In the genomic region with DNA sequence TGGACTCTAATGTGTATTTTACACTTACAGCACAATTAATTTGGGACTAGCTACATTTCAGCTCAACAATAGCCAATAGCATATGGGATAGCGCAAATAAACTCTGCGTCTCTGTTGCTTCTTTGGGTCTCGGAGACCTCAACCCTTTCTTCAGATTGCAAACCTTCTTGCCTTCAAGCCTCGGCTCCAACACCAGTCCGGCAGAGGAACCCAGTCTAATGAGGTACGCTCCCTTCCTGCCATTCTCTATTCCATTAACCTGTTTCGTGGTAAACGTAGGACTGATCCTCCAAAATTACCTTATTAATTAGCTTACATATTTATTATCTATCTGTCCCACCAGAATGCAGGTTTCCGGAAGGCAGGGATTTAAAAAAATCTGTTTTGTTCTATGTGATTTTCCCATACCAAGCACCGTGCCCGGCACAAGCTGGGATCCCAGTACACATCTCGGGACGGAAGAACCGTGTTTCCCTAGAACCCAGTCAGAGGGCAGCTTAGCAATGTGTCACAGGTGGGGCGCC, we compare ENCODE assay signal across 9 cellular contexts. TPM values are rescaled to one million over a fixed set of nuclear protein-coding genes. Genes with fewer than 3 reads are reported as not detected.
A peak's percentile ranks its signal among the peaks of the same experiment; 100 is the strongest.
DNase-seq lines count a peak whose midpoint lies in the region; FAIRE-seq and TF ChIP-seq lines count a peak whose summit lies in the region.
"Had no signal": no experiment of that assay in that cellular context is flagged by ENCODE, and none has a peak within 500 bp of the region (broad histone marks: within the 10 kb centered on the region; RNA-seq: fewer than 3 reads in every experiment).

No MANE protein-coding gene starts in this region.

- WGBS in H1 (ENCODE audit: extremely low coverage in 1 of 2, insufficient coverage in 1 of 2, insufficient read length in 1 of 2, insufficient replicate concordance in 2 of 2, low coverage in 1 of 2, low lambda C conversion rate in 2 of 2, missing lambda C conversion rate in 1 of 2), 2 experiments: 23% methylated on average over 15 of the region's 15 CpGs; no CpG with 5 or more reads in 1 of the 2 experiments

- DNase-seq in MG63 (no peak), H1 (ENCODE audit: low read depth in 1 of 2, low spot score in 2 of 2) (no peak), epidermal melanocyte (ENCODE audit: insufficient read length, low spot score) (no peak), activated gamma-delta T cell (lab: John Stamatoyannopoulos, UW) (no peak), mesenteric fat pad (ENCODE audit: low spot score) (no peak)
- DNase-seq in NK-92 treated with Interleukin-12 subunit alpha and Interleukin-12 subunit beta, amount 100 ng/mL, for 24 hours (lab: John Stamatoyannopoulos, UW): no peak
- DNase-seq: stimulated activated naive CD4-positive, alpha-beta T cell treated with Interleukin-2 at 50 U/mL for 16 hours had no signal

- no peak overlapping the region for H3K56ac ChIP-seq in H1 (replicated peaks; ENCODE audit: insufficient read length, low read depth, low read length)

- TF ChIP-seq EP300 in H1 (IDR thresholded peaks at IDR 0.05; ENCODE audit: borderline replicate concordance in 1 of 2, low read depth in 2 of 2, low read length in 2 of 2): no peak

- H3K27me3 Mint-ChIP-seq in nephron (ENCODE audit: low read depth): peaks cover 18% of the 10 kb centered on the region

- peaks cover 13% of the 10 kb centered on the region for H3K36me3 Mint-ChIP-seq in nephron (ENCODE audit: low read depth)

- peaks cover 35% of the 10 kb centered on the region for H3K4me1 ChIP-seq in BLaER1
- H3K4me1 ChIP-seq in H1 (replicated peaks in 1 of 4; ENCODE audit: control insufficient read depth in 3 of 4, insufficient read depth in 4 of 4, low read length in 3 of 4): peaks cover 0 to 2% (median 0%) of the 10 kb centered on the region in 4 experiments; a peak in 1 of 7 replicates

- peak overlapping the region; percentile 89 to 97 (median 92) for H3K4me3 Mint-ChIP-seq in nephron

- H3K23me2 ChIP-seq in H1 (ENCODE audit: low read depth, low read length): peaks cover 15% of the 10 kb centered on the region

- H2AFZ ChIP-seq in H1 (ENCODE audit: low read length): peak overlapping the region; percentile 70; the same call in 1 of the 2 replicates

- no peaks in the 10 kb centered on the region for H3K9me3 Mint-ChIP-seq in nephron

- CTCF ChIA-PET in H1 (lab: Charles Lee; ENCODE audit: partially characterized antibody): interaction anchor here (0.6 to 2.7 kb wide), 21 partner anchors 10 to 171 kb away, joined by 3 to 12 read pairs (median 3); no protein-coding TSS in a partner anchor

- peak; percentile 28 for FAIRE-seq in H1 (lab: Jason Lieb, UNC)

- peaks cover 6 to 47% of the 10 kb centered on the region in 2 experiments for H3K79me2 ChIP-seq in H1 (ENCODE audit: control insufficient read depth in 1 of 2, insufficient read depth in 2 of 2, low read length in 2 of 2)

- H3K4me1 Mint-ChIP-seq in nephron: peaks cover 40% of the 10 kb centered on the region

- H3K27me3 ChIP-seq in BLaER1: peaks cover 44% of the 10 kb centered on the region
- H3K27me3 ChIP-seq in MG63: no peaks in the 10 kb centered on the region
- H3K27me3 ChIP-seq in H1 (replicated peaks in 1 of 4; ENCODE audit: control insufficient read depth in 3 of 4, extremely low read depth in 1 of 4, insufficient read depth in 3 of 4, low read length in 3 of 4): no peaks in the 10 kb centered on the region; a peak in 1 of 7 replicates

- H3K4me3 ChIP-seq in BLaER1 (peak overlapping the region; percentile 63), MG63 (peak overlapping the region; percentile 82), H1 (ENCODE audit: extremely low read depth in 1 of 4, insufficient read depth in 2 of 4, low read depth in 3 of 4, low read length in 4 of 4) (peak overlapping the region; percentile 65 to 83 (median 76))

- POLR2A ChIA-PET in H1 (lab: Charles Lee; ENCODE audit: partially characterized antibody): interaction anchor here (0.8 to 2.9 kb wide), 14 partner anchors 11 to 159 kb away, joined by 3 to 18 read pairs (median 4); no protein-coding TSS in a partner anchor

- peak overlapping the region; percentile 73; the same call in 1 of the 2 replicates for H2BK5ac ChIP-seq in H1 (ENCODE audit: low read depth, low read length)

- H3K9ac ChIP-seq in BLaER1: no peak overlapping the region
- peak overlapping the region in 2 of 4 experiments; percentile 72; a peak in 3 of 7 replicates for H3K9ac ChIP-seq in H1 (replicated peaks in 1 of 4; ENCODE audit: extremely low read depth in 1 of 4, low read depth in 3 of 4, low read length in 3 of 4)

- H2BK120ac ChIP-seq in H1 (replicated peaks; ENCODE audit: low read depth, low read length): peak overlapping the region; percentile 38

- H4K8ac ChIP-seq in H1 (ENCODE audit: extremely low read depth, insufficient read depth, low read length): no peak overlapping the region; the same call in 1 of the 2 replicates

- peak overlapping the region; percentile 83 for H4K5ac ChIP-seq in H1 (ENCODE audit: insufficient read length, low read depth, low read length)

- no peak overlapping the region for H2AK5ac ChIP-seq in H1 (ENCODE audit: low read depth, low read length)

- H3K79me1 ChIP-seq in H1 (ENCODE audit: low read depth, low read length): peaks cover 2% of the 10 kb centered on the region; the same call in 1 of the 2 replicates

- H3K14ac ChIP-seq in H1 (ENCODE audit: insufficient read length): no peak overlapping the region

- H3K4ac ChIP-seq in H1 (replicated peaks; ENCODE audit: insufficient read length, low read depth, low read length): no peak overlapping the region

- no peak overlapping the region for H2BK15ac ChIP-seq in H1 (ENCODE audit: low read length)

- H2BK20ac ChIP-seq in H1 (ENCODE audit: low read length): no peak overlapping the region

- H3K9me3 ChIP-seq in BLaER1 (peaks cover 14% of the 10 kb centered on the region), MG63 (no peaks in the 10 kb centered on the region), H1 (ENCODE audit: insufficient read depth in 2 of 2, low read depth in 1 of 2, low read length in 1 of 2) (no peaks in the 10 kb centered on the region)

- peak overlapping the region; percentile 30 to 92 (median 81) for H3K27ac Mint-ChIP-seq in nephron

- peak overlapping the region; percentile 81; the same call in 1 of the 2 replicates for H3K18ac ChIP-seq in H1 (ENCODE audit: extremely low read depth, low read length)

- H4K20me1 ChIP-seq in BLaER1 (peaks cover 15% of the 10 kb centered on the region), H1 (replicated peaks in 1 of 2; ENCODE audit: control insufficient read depth in 1 of 2, insufficient read depth in 2 of 2, low read length in 2 of 2) (peaks cover 5 to 7% of the 10 kb centered on the region in 2 experiments)

- H4K91ac ChIP-seq in H1 (replicated peaks; ENCODE audit: insufficient read length, low read length): peak overlapping the region; percentile 41

- no peaks in the 10 kb centered on the region for H3K36me3 ChIP-seq in BLaER1
- H3K36me3 ChIP-seq in MG63: peaks cover 27% of the 10 kb centered on the region
- peaks cover 0 to 8% (median 0%) of the 10 kb centered on the region in 4 experiments; a peak in 2 of 8 replicates for H3K36me3 ChIP-seq in H1 (ENCODE audit: control insufficient read depth in 2 of 4, insufficient read depth in 4 of 4, low read length in 3 of 4)

- TF ChIP-seq CTCF in H1 (IDR thresholded peaks at IDR 0.05; ENCODE audit: control extremely low read depth in 1 of 3, insufficient read depth in 1 of 3, low read depth in 1 of 3, low read length in 3 of 3) (no peak), nephron (IDR thresholded peaks at IDR 0.05; ENCODE audit: unreplicated experiment in 3 of 3) (no peak)

- TF ChIP-seq POLR2A in H1 (IDR thresholded peaks at IDR 0.05; ENCODE audit: control extremely low read depth in 1 of 2, low read depth in 2 of 2, low read length in 2 of 2): no peak

- H3K27ac ChIP-seq in BLaER1 (no peak overlapping the region), H1 (ENCODE audit: low read depth, low read length) (no peak overlapping the region)

- H3K23ac ChIP-seq in H1 (ENCODE audit: insufficient read length): no peak overlapping the region

- H3K4me2 ChIP-seq in BLaER1 (peak overlapping the region; percentile 85), H1 (ENCODE audit: insufficient read depth in 1 of 2, low read depth in 2 of 2, low read length in 2 of 2) (peak overlapping the region; percentile 84 to 97)

- no peak for TF ChIP-seq RAD21 in H1 (IDR thresholded peaks at IDR 0.05 in 1 of 2, conservative IDR thresholded peaks at IDR 0.05 in 1 of 2; ENCODE audit: low read depth in 2 of 2, low read length in 2 of 2)

- no peak overlapping the region for H2BK12ac ChIP-seq in H1 (ENCODE audit: low read depth, low read length)

TF ChIP-seq in H1, 55 proteins besides CTCF, POLR2A, EP300 and RAD21:
- no peak for TF ChIP-seq SIN3A (conservative IDR thresholded peaks at IDR 0.05 in 1 of 2, IDR thresholded peaks at IDR 0.05 in 1 of 2; ENCODE audit: low read depth in 1 of 2, low read length in 2 of 2)
- TF ChIP-seq HDAC2 (IDR thresholded peaks at IDR 0.05; ENCODE audit: borderline replicate concordance in 1 of 2, low read depth in 2 of 2, low read length in 2 of 2): no peak

RNA-seq across cellular contexts. Expression of a gene that starts 0.5 kb away (rescaled TPM):
- total RNA-seq in MG63 (2014; rRNA removed; shearing (Covaris generic); ENCODE audit: low replicate concordance): 36.4 and 44.6 TPM in 2 replicates
- 128 and 131 TPM in 2 replicates for total RNA-seq in H1 (2021; fragmentation: NEBNext Ultra II Directional; extraction: Animal tissue kit (Norgen Biotek cat#: 25700))
- polyA plus RNA-seq in H1 (2011; rRNA removed): 62.4 and 64.9 TPM in 2 replicates
- 73.1 TPM for polyA plus RNA-seq in H1 (2011; cell fraction: cytosol; rRNA removed)
- 156 TPM for polyA plus RNA-seq in H1 (2011; cell fraction: nucleus; rRNA removed)
- polyA plus RNA-seq in H1 (2012, experiment 1 of 2): 57.1 to 67.3 TPM (median 64.0 TPM) in 4 replicates
- 12.9 TPM for polyA plus RNA-seq in H1 (2012, experiment 2 of 2)
- 33.3 TPM for polyA plus RNA-seq in H1 (2013, experiment 1 of 2)
- 34.1 TPM for polyA plus RNA-seq in H1 (2013, experiment 2 of 2)
- polyA minus RNA-seq in H1 (2011; rRNA and poly(A)+ RNA removed): 255 and 314 TPM in 2 replicates
- 78.8 TPM for polyA minus RNA-seq in H1 (2011; cell fraction: cytosol; rRNA and poly(A)+ RNA removed)
- 203 TPM for polyA minus RNA-seq in H1 (2011; cell fraction: nucleus; rRNA and poly(A)+ RNA removed)
- 38.3 TPM for total RNA-seq in mesenteric fat pad
